ENCODE assay signal across 16 cellular contexts in the genomic region with DNA sequence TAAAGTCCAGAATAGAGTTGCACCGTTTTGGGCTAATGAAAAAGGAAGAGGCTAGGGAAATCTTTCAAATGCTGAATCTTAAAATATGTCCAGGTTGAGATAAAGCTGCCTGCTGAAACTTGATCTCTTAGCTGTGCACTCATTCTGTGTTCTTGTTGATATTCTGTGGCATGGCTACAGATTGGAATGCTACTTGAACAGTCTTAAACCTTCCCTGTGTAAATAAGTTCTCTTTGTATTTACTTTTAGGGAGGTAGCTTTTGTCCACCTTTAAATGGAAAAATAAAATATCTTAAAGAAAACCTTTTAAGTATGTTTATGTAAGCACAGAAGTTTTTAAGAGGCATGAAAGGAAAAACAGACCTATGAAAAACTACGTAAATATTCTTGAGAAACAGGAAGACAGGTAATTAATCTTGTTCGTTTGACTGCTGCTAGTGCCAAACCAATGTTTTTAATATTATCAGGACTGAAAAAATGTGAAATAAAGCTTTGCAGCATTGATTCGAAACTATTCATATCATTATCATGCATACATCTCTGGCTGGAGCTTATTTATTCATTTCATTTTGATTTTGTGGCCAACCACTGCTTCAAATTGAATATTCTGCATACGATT. TPM values are rescaled to one million over a fixed set of nuclear protein-coding genes. Genes with fewer than 3 reads are reported as not detected.
DNase-seq lines count a peak whose midpoint lies in the region; ATAC-seq and TF ChIP-seq lines count a peak whose summit lies in the region.
"Had no signal": no experiment of that assay in that cellular context is flagged by ENCODE, and none has a peak within 500 bp of the region (broad histone marks: within the 10 kb centered on the region; RNA-seq: fewer than 3 reads in every experiment).

No MANE protein-coding gene starts in this region.

- 36 to 39% methylated on average over 5 of the region's 5 CpGs for WGBS in upper lobe of left lung, 2 donors

- CTCF ChIA-PET in RWPE1 (lab: Yijun Ruan, JAX), result interaction anchor here (0.6 to 0.7 kb wide), 3 partner anchors 34 to 1401 kb away, joined by 3 read pairs; a partner anchor contains a TSS

- no peaks in the 10 kb centered on the region for H3K27me3 ChIP-seq in foreskin keratinocyte
- no peaks in the 10 kb centered on the region for H3K27me3 ChIP-seq in upper lobe of left lung
- H3K27me3 ChIP-seq: suprapubic skin had no signal

- TF ChIP-seq EP300 in upper lobe of left lung (IDR thresholded peaks at IDR 0.05), result no peak

- no peak for TF ChIP-seq POLR2A in upper lobe of left lung (IDR thresholded peaks at IDR 0.05)
- TF ChIP-seq POLR2A in erythroblast (IDR thresholded peaks at IDR 0.05; ENCODE audit: low read length), result no peak

- DNase-seq in NCI-H2171 treated with DMSO at 0.1 percent for 48 hours (lab: John Stamatoyannopoulos, UW) (peak; percentile 17), NCI-H2171 (lab: John Stamatoyannopoulos, UW) (no peak), RWPE1 (ENCODE audit: low spot score) (peak; percentile 10), foreskin keratinocyte (peak; percentile 14 to 43), upper lobe of left lung (no peak), erythroblast (lab: John Stamatoyannopoulos, UW) (no peak)
- no peak for DNase-seq in activated CD4-positive, alpha-beta T cell treated with anti-CD3 and anti-CD28 coated beads, Interleukin-2, amount 50 U/mL, for 4 hours
- DNase-seq in activated naive CD4-positive, alpha-beta T cell treated with Interleukin-2 at 50 U/mL for 16 hours, result no peak
- DNase-seq: left cardiac atrium, NCI-H1105, WERI-Rb-1 had no signal

- TF ChIP-seq CTCF in RWPE1 (conservative IDR thresholded peaks at IDR 0.05; ENCODE audit: low read depth) (no peak), foreskin keratinocyte (conservative IDR thresholded peaks at IDR 0.05) (no peak), upper lobe of left lung (IDR thresholded peaks at IDR 0.05) (no peak)

- ATAC-seq in foreskin keratinocyte, result peak; percentile 33
- peak; percentile 44 to 87 for ATAC-seq in upper lobe of left lung (ENCODE audit: low FRiP score in 2 of 2)

- peak overlapping the region in 1 of 4 donors; percentile 10 for H3K4me3 ChIP-seq in upper lobe of left lung
- H3K4me3 ChIP-seq: suprapubic skin had no signal

- no peaks in the 10 kb centered on the region for H3K9me3 ChIP-seq in upper lobe of left lung
- H3K9me3 ChIP-seq: suprapubic skin had no signal

- H3K4me1 ChIP-seq in foreskin keratinocyte (peaks cover 7% of the 10 kb centered on the region), upper lobe of left lung (peaks cover 0 to 6% (median 2%) of the 10 kb centered on the region in 4 donors)
- H3K4me1 ChIP-seq: suprapubic skin had no signal

- H3K36me3 ChIP-seq in upper lobe of left lung, result no peaks in the 10 kb centered on the region
- H3K36me3 ChIP-seq: suprapubic skin, WERI-Rb-1 had no signal

- H3K27ac ChIP-seq in RWPE1, result no peak overlapping the region
- no peak overlapping the region for H3K27ac ChIP-seq in foreskin keratinocyte
- peak overlapping the region in 3 of 4 donors; percentile 30 to 44 (median 44) for H3K27ac ChIP-seq in upper lobe of left lung
- H3K27ac ChIP-seq: suprapubic skin, WERI-Rb-1 had no signal

- POLR2A ChIA-PET in RWPE1 (lab: Yijun Ruan, JAX; ENCODE audit: low non-redundant PET), result no interaction called here

RNA-seq across cellular contexts. Expression of a gene that starts 17.9 kb away (rescaled TPM):
- total RNA-seq in foreskin keratinocyte, result 0.04 TPM in 1 of 2 replicates, not detected in the other
- polyA plus RNA-seq in foreskin keratinocyte, result not detected in 2 replicates
- total RNA-seq in upper lobe of left lung, result 10 to 100 TPM in 1 of 6 donors, 1 to 10 TPM in 2, under 1 TPM in 3; 0.30 to 16.7 (median 1.7) TPM
- total RNA-seq: glomerular endothelial cell, neural crest cell, SK-MEL-5, skeletal muscle tissue had no signal

Comparison
In these comparisons a context has a peak if more than half of its experiments do, and no peak if none do; other contexts are left out.
1. DNase-seq: peak in NCI-H2171 treated with DMSO at 0.1 percent for 48 hours (single experiment), RWPE1 (single experiment) and foreskin keratinocyte (2 of 2); none in NCI-H2171 (single experiment), upper lobe of left lung (0 of 2), activated CD4-positive, alpha-beta T cell treated with anti-CD3 and anti-CD28 coated beads, Interleukin-2, amount 50 U/mL, for 4 hours (0 of 2), erythroblast (0 of 2) and activated naive CD4-positive, alpha-beta T cell treated with Interleukin-2 at 50 U/mL for 16 hours (single experiment).
2. H3K27ac ChIP-seq: peak in upper lobe of left lung (3 of 4); none in RWPE1 (single experiment) and foreskin keratinocyte (single experiment).